In genomic region chr6:97812940-97813339, GRCh38 we compare ENCODE assay signal across 14 cellular contexts.
"Had no signal": no experiment of that assay in that cellular context is flagged by ENCODE, and none has a peak within 500 bp of the region (broad histone marks: within the 10 kb centered on the region; RNA-seq: fewer than 3 reads in every experiment).

No MANE protein-coding gene starts in this region.

- H3K4me3 ChIP-seq: esophagus muscularis mucosa, gastrocnemius medialis, heart right ventricle had no signal

- H3K9me3 Mint-ChIP-seq: nephron progenitor cell had no signal

- DNase-seq: effector memory CD4-positive, alpha-beta T cell; gastrocnemius medialis; heart right ventricle; hypothalamus; left colon; naive thymus-derived CD4-positive, alpha-beta T cell; nephron progenitor cell; right cardiac atrium; small intestine; stimulated activated CD4-positive, alpha-beta T cell treated with anti-CD3 and anti-CD28 coated beads, Interleukin-12 subunit alpha, Interleukin-12 subunit beta, amount 100 ng/mL, for 4 hours; stimulated activated naive CD4-positive, alpha-beta T cell treated with Interleukin-2 at 50 U/mL for 16 hours had no signal

- H3K4me3 Mint-ChIP-seq: naive thymus-derived CD4-positive, alpha-beta T cell; nephron progenitor cell had no signal

- H3K27me3 ChIP-seq: esophagus muscularis mucosa, gastrocnemius medialis, heart right ventricle, neutrophil had no signal

- H3K4me1 ChIP-seq: esophagus muscularis mucosa, gastrocnemius medialis, heart right ventricle had no signal

- ATAC-seq: gastrocnemius medialis; heart right ventricle; left colon; naive thymus-derived CD4-positive, alpha-beta T cell; right cardiac atrium had no signal

- H3K27ac Mint-ChIP-seq: naive thymus-derived CD4-positive, alpha-beta T cell; nephron progenitor cell had no signal

- H3K4me1 Mint-ChIP-seq: naive thymus-derived CD4-positive, alpha-beta T cell had no signal

- H3K36me3 Mint-ChIP-seq: naive thymus-derived CD4-positive, alpha-beta T cell had no signal

- H3K27ac ChIP-seq: epithelial cell of prostate, esophagus muscularis mucosa, gastrocnemius medialis, heart right ventricle, neutrophil had no signal

- H3K27me3 Mint-ChIP-seq: naive thymus-derived CD4-positive, alpha-beta T cell had no signal

- FAIRE-seq: small intestine had no signal

- H3K36me3 ChIP-seq: esophagus muscularis mucosa, gastrocnemius medialis, heart right ventricle, neutrophil had no signal

- H3K9me3 ChIP-seq: esophagus muscularis mucosa, gastrocnemius medialis, neutrophil had no signal
